Comparison of ENCODE assay signal across 9 cellular contexts in genomic region chr10:98269435-98269912, GRCh38. TPM values are rescaled to one million over a fixed set of nuclear protein-coding genes. Genes with fewer than 3 reads are reported as not detected.
DNase-seq lines count a peak whose midpoint lies in the region; ATAC-seq, FAIRE-seq and TF ChIP-seq lines count a peak whose summit lies in the region.
"Had no signal": no experiment of that assay in that cellular context is flagged by ENCODE, and none has a peak within 500 bp of the region (broad histone marks: within the 10 kb centered on the region; RNA-seq: fewer than 3 reads in every experiment).

No MANE protein-coding gene starts in this region.

- H3K4me3 ChIP-seq in parathyroid adenoma (ENCODE audit: low read depth, low read length): no peak overlapping the region
- no peak overlapping the region for H3K4me3 ChIP-seq in MM.1S (ENCODE audit: low read length)

- H3K36me3 Mint-ChIP-seq in Calu3 (ENCODE audit: insufficient read depth, unreplicated experiment) (peaks cover 20% of the 10 kb centered on the region), T-cell (no peaks in the 10 kb centered on the region)
- H3K36me3 Mint-ChIP-seq: activated naive CD4-positive, alpha-beta T cell treated with anti-CD3 and anti-CD28 coated beads, Interleukin-2, amount 50 U/mL, for 24 hours had no signal

- H3K36me3 ChIP-seq in parathyroid adenoma (ENCODE audit: control insufficient read depth, insufficient read depth, low read length) (no peaks in the 10 kb centered on the region), MM.1S (replicated peaks; ENCODE audit: insufficient read depth, low read length) (no peaks in the 10 kb centered on the region)

- H3K27ac Mint-ChIP-seq in Calu3 (ENCODE audit: unreplicated experiment) (peak overlapping the region; percentile 85), T-cell (no peak overlapping the region)
- H3K27ac Mint-ChIP-seq: activated naive CD4-positive, alpha-beta T cell treated with anti-CD3 and anti-CD28 coated beads, Interleukin-2, amount 50 U/mL, for 24 hours had no signal

- POLR2A ChIA-PET in T-cell (lab: Charles Lee): no interaction called here

- H3K4me3 Mint-ChIP-seq in Calu3 (ENCODE audit: low read depth, unreplicated experiment): peak overlapping the region; percentile 68
- peak overlapping the region in 1 of 3 donors; percentile 79 for H3K4me3 Mint-ChIP-seq in T-cell

- no peaks in the 10 kb centered on the region for H3K27me3 ChIP-seq in parathyroid adenoma (ENCODE audit: control insufficient read depth, insufficient read depth, low read length)
- H3K27me3 ChIP-seq in MM.1S (replicated peaks; ENCODE audit: insufficient read depth, low read length): no peaks in the 10 kb centered on the region

- TF ChIP-seq CTCF in Calu3 (IDR thresholded peaks at IDR 0.05; ENCODE audit: unreplicated experiment) (no peak), parathyroid adenoma (IDR thresholded peaks at IDR 0.05) (no peak), MM.1S (IDR thresholded peaks at IDR 0.05; ENCODE audit: low read length) (no peak)

- H3K9me2 ChIP-seq in MM.1S (replicated peaks; ENCODE audit: insufficient read depth, low read length): no peaks in the 10 kb centered on the region

- H3K4me2 ChIP-seq in parathyroid adenoma (ENCODE audit: low read length): no peak overlapping the region
- no peak overlapping the region for H3K4me2 ChIP-seq in MM.1S (ENCODE audit: low read depth, low read length)

- H3K27me3 Mint-ChIP-seq in Calu3 (ENCODE audit: unreplicated experiment) (no peaks in the 10 kb centered on the region), T-cell (peaks cover 55 to 57% of the 10 kb centered on the region in 2 donors)

- H3K9ac ChIP-seq in parathyroid adenoma: no peak overlapping the region
- no peak overlapping the region for H3K9ac ChIP-seq in MM.1S (ENCODE audit: low read length)

- H2AFZ ChIP-seq in parathyroid adenoma (peak overlapping the region; percentile 43), MM.1S (ENCODE audit: low read length) (no peak overlapping the region)

- H3K79me2 ChIP-seq in parathyroid adenoma (no peaks in the 10 kb centered on the region), MM.1S (ENCODE audit: low read length) (no peaks in the 10 kb centered on the region)

- H3F3A ChIP-seq in MM.1S (ENCODE audit: insufficient read depth, low read length): no peaks in the 10 kb centered on the region

- no peak overlapping the region for H3K27ac ChIP-seq in parathyroid adenoma
- H3K27ac ChIP-seq in MM.1S (ENCODE audit: low read length): no peak overlapping the region

- no peaks in the 10 kb centered on the region for H4K20me1 ChIP-seq in MM.1S (ENCODE audit: insufficient read depth, low read length)

- intact Hi-C loops in Calu3 (cut with micrococcal nuclease; ENCODE audit: unreplicated experiment): no loop called here

- H3K9me3 ChIP-seq in parathyroid adenoma (ENCODE audit: control insufficient read depth, low read length) (no peaks in the 10 kb centered on the region), MM.1S (replicated peaks; ENCODE audit: insufficient read depth, low read length) (no peaks in the 10 kb centered on the region)

- peak; percentile 87 for DNase-seq in Calu3
- DNase-seq in RCC 7860 (ENCODE audit: low spot score): peak; percentile 92
- DNase-seq in fibroblast of the conjunctiva (ENCODE audit: low read depth): peak; percentile 55
- no peak for DNase-seq in T-cell
- DNase-seq in activated CD4-positive, alpha-beta T cell treated with anti-CD3 and anti-CD28 coated beads, Interleukin-2, amount 50 U/mL, for 48 hours: no peak
- DNase-seq in MM.1S: no peak

- peaks cover 60% of the 10 kb centered on the region for H3K4me1 Mint-ChIP-seq in Calu3 (ENCODE audit: low read depth, unreplicated experiment)
- peaks cover 1 to 5% (median 4%) of the 10 kb centered on the region in 3 donors for H3K4me1 Mint-ChIP-seq in T-cell
- H3K4me1 Mint-ChIP-seq: activated naive CD4-positive, alpha-beta T cell treated with anti-CD3 and anti-CD28 coated beads, Interleukin-2, amount 50 U/mL, for 24 hours had no signal

- peak; percentile 90 for FAIRE-seq in RCC 7860 (lab: Jason Lieb, UNC)

- BruUV-seq in Calu3 (replicated peaks; lab: Mats Ljungman, UMichigan): no TSS peak

- CTCF ChIA-PET in Calu3 (lab: Charles Lee): interaction anchor here (0.6 to 2.4 kb wide), 2 partner anchors 39 to 49 kb away, joined by 3 to 9 read pairs; no protein-coding TSS in a partner anchor
- CTCF ChIA-PET in T-cell (lab: Charles Lee): no interaction called here

- H3K4me1 ChIP-seq in parathyroid adenoma (peaks cover 11% of the 10 kb centered on the region), MM.1S (ENCODE audit: low read length) (0 out of 2 replicates have a peak, but pooled peaks cover 4% of the 10 kb centered on the region)

- no peak for ATAC-seq in T-cell (replicated peaks in 1 of 4)
- ATAC-seq in HG02981 (IDR thresholded peaks at IDR 0.05; ENCODE audit: unreplicated experiment): no peak

- no peaks in the 10 kb centered on the region for H3K9me3 Mint-ChIP-seq in Calu3 (ENCODE audit: low read depth, unreplicated experiment)
- no peaks in the 10 kb centered on the region for H3K9me3 Mint-ChIP-seq in T-cell
- H3K9me3 Mint-ChIP-seq: activated naive CD4-positive, alpha-beta T cell treated with anti-CD3 and anti-CD28 coated beads, Interleukin-2, amount 50 U/mL, for 24 hours had no signal

RNA-seq across cellular contexts. Expression of gene LOXL4, which starts 1.5 kb away (rescaled TPM):
- total RNA-seq in Calu3 (2022): 2.2 and 2.6 TPM in 2 replicates
- total RNA-seq in T-cell: under 1 TPM in 1 of 5 donors, not detected in 4; 0.09 TPM

Comparison
In these comparisons a context has a peak if more than half of its experiments do, and no peak if none do; other contexts are left out.
1. DNase-seq: peak in Calu3 (single experiment), RCC 7860 (single experiment) and fibroblast of the conjunctiva (single experiment); none in T-cell (0 of 34), activated CD4-positive, alpha-beta T cell treated with anti-CD3 and anti-CD28 coated beads, Interleukin-2, amount 50 U/mL, for 48 hours (0 of 2) and MM.1S (single experiment).